ENCODE assay signal across 11 cellular contexts in genomic region chr4:5052424-5052702, GRCh38. TPM values are rescaled to one million over a fixed set of nuclear protein-coding genes. Genes with fewer than 3 reads are reported as not detected.
DNase-seq lines count a peak whose midpoint lies in the region; ATAC-seq and TF ChIP-seq lines count a peak whose summit lies in the region.
"Had no signal": no experiment of that assay in that cellular context is flagged by ENCODE, and none has a peak within 500 bp of the region (broad histone marks: within the 10 kb centered on the region; RNA-seq: fewer than 3 reads in every experiment).

No MANE protein-coding gene starts in this region.

- no peak overlapping the region for H3K27ac Mint-ChIP-seq in activated T-cell treated with anti-CD3 and anti-CD28 coated beads, Interleukin-2, amount 50 U/mL, for 24 hours
- no peak overlapping the region for H3K27ac Mint-ChIP-seq in activated naive CD8-positive, alpha-beta T cell treated with anti-CD3 and anti-CD28 coated beads for 36 hours
- peak overlapping the region in 1 of 6 donors; percentile 5 for H3K27ac Mint-ChIP-seq in immature natural killer cell

- H3K4me3 Mint-ChIP-seq in activated T-cell treated with anti-CD3 and anti-CD28 coated beads, Interleukin-2, amount 50 U/mL, for 4 hours: peak overlapping the region; percentile 38
- no peak overlapping the region for H3K4me3 Mint-ChIP-seq in activated T-cell treated with anti-CD3 and anti-CD28 coated beads, Interleukin-2, amount 50 U/mL, for 24 hours
- H3K4me3 Mint-ChIP-seq in activated naive CD8-positive, alpha-beta T cell treated with anti-CD3 and anti-CD28 coated beads for 36 hours: peak overlapping the region; percentile 32
- H3K4me3 Mint-ChIP-seq in immature natural killer cell: peak overlapping the region; percentile 39 to 92 (median 63)

- H3K9me3 ChIP-seq in subcutaneous abdominal adipose tissue (ENCODE audit: control insufficient read depth in 5 of 5, low read length in 5 of 5) (no peaks in the 10 kb centered on the region), spleen (no peaks in the 10 kb centered on the region)
- H3K9me3 ChIP-seq: pancreas had no signal

- H3K36me3 ChIP-seq in subcutaneous abdominal adipose tissue (ENCODE audit: control insufficient read depth in 5 of 5, insufficient read depth in 5 of 5, low read length in 5 of 5): no peaks in the 10 kb centered on the region
- H3K36me3 ChIP-seq in spleen: no peaks in the 10 kb centered on the region
- H3K36me3 ChIP-seq: pancreas had no signal

- no peak for DNase-seq in activated T-cell treated with anti-CD3 and anti-CD28 coated beads, Interleukin-2, amount 50 U/mL, for 4 hours
- DNase-seq in activated T-cell treated with anti-CD3 and anti-CD28 coated beads, Interleukin-2, amount 50 U/mL, for 24 hours: no peak
- no peak for DNase-seq in activated naive CD8-positive, alpha-beta T cell treated with anti-CD3 and anti-CD28 coated beads for 36 hours
- no peak for DNase-seq in immature natural killer cell
- no peak for DNase-seq in NCI-H1092 (lab: John Stamatoyannopoulos, UW)
- no peak for DNase-seq in spleen
- DNase-seq: NCI-H2107, SHP77 had no signal

- no peak for TF ChIP-seq POLR2A in spleen (IDR thresholded peaks at IDR 0.05)

- H3K27me3 Mint-ChIP-seq in activated T-cell treated with anti-CD3 and anti-CD28 coated beads, Interleukin-2, amount 50 U/mL, for 4 hours (ENCODE audit: low read depth): peaks cover 52% of the 10 kb centered on the region
- peaks cover 60% of the 10 kb centered on the region for H3K27me3 Mint-ChIP-seq in activated T-cell treated with anti-CD3 and anti-CD28 coated beads, Interleukin-2, amount 50 U/mL, for 24 hours
- H3K27me3 Mint-ChIP-seq in activated naive CD8-positive, alpha-beta T cell treated with anti-CD3 and anti-CD28 coated beads for 36 hours: peaks cover 45% of the 10 kb centered on the region
- H3K27me3 Mint-ChIP-seq in immature natural killer cell (ENCODE audit: low read depth in 3 of 3): peaks cover 2 to 22% (median 4%) of the 10 kb centered on the region in 3 donors

- H3K27me3 ChIP-seq in subcutaneous abdominal adipose tissue (ENCODE audit: control insufficient read depth in 5 of 5, insufficient read depth in 4 of 5, low read length in 5 of 5): peaks cover 0 to 11% (median 0%) of the 10 kb centered on the region in 5 donors
- H3K27me3 ChIP-seq in spleen (replicated peaks in 1 of 7): peaks cover 0 to 60% (median 19%) of the 10 kb centered on the region in 7 donors
- H3K27me3 ChIP-seq: pancreas had no signal

- H3K4me1 ChIP-seq in subcutaneous abdominal adipose tissue (ENCODE audit: control insufficient read depth in 5 of 5, insufficient read depth in 5 of 5, low read length in 5 of 5) (peaks cover 2 to 25% (median 20%) of the 10 kb centered on the region in 5 donors), spleen (peaks cover 14 to 28% (median 21%) of the 10 kb centered on the region in 6 donors)

- peak overlapping the region in 1 of 5 donors; percentile 59 for H3K9ac ChIP-seq in subcutaneous abdominal adipose tissue (ENCODE audit: low read length in 5 of 5)

- H3K9me3 Mint-ChIP-seq in activated T-cell treated with anti-CD3 and anti-CD28 coated beads, Interleukin-2, amount 50 U/mL, for 4 hours: no peaks in the 10 kb centered on the region
- H3K9me3 Mint-ChIP-seq in activated T-cell treated with anti-CD3 and anti-CD28 coated beads, Interleukin-2, amount 50 U/mL, for 24 hours: no peaks in the 10 kb centered on the region
- no peaks in the 10 kb centered on the region for H3K9me3 Mint-ChIP-seq in activated naive CD8-positive, alpha-beta T cell treated with anti-CD3 and anti-CD28 coated beads for 36 hours
- no peaks in the 10 kb centered on the region for H3K9me3 Mint-ChIP-seq in immature natural killer cell

- H3K27ac ChIP-seq in subcutaneous abdominal adipose tissue (ENCODE audit: low read depth, low read length) (no peak overlapping the region), spleen (no peak overlapping the region)
- H3K27ac ChIP-seq: pancreas had no signal

- H3K4me3 ChIP-seq in subcutaneous abdominal adipose tissue (ENCODE audit: low read depth in 1 of 5, low read length in 5 of 5): peak overlapping the region; percentile 31 to 78 (median 76)
- H3K4me3 ChIP-seq in spleen: peak overlapping the region in 1 of 8 donors; percentile 68

- intact Hi-C loops in spleen (cut with DNase I; ENCODE audit: low total_unique reads): loop anchor here (5.0 kb wide), 1 partner anchor 60 kb away; no protein-coding TSS in a partner anchor

- no peak for TF ChIP-seq CTCF in spleen (IDR thresholded peaks at IDR 0.05 in 8 of 11, conservative IDR thresholded peaks at IDR 0.05 in 3 of 11)

- 21 to 54% (median 37%) methylated on average over 6 of the region's 6 CpGs for WGBS in spleen, 5 donors

- ATAC-seq in activated T-cell treated with anti-CD3 and anti-CD28 coated beads, Interleukin-2, amount 50 U/mL, for 4 hours: no peak
- ATAC-seq in HG03442 (IDR thresholded peaks at IDR 0.05; ENCODE audit: unreplicated experiment): no peak

- no peaks in the 10 kb centered on the region for H3K36me3 Mint-ChIP-seq in activated T-cell treated with anti-CD3 and anti-CD28 coated beads, Interleukin-2, amount 50 U/mL, for 4 hours (ENCODE audit: insufficient read depth)
- H3K36me3 Mint-ChIP-seq in activated T-cell treated with anti-CD3 and anti-CD28 coated beads, Interleukin-2, amount 50 U/mL, for 24 hours (ENCODE audit: low read depth): no peaks in the 10 kb centered on the region
- no peaks in the 10 kb centered on the region for H3K36me3 Mint-ChIP-seq in activated naive CD8-positive, alpha-beta T cell treated with anti-CD3 and anti-CD28 coated beads for 36 hours
- H3K36me3 Mint-ChIP-seq in immature natural killer cell: no peaks in the 10 kb centered on the region

- peaks cover 10% of the 10 kb centered on the region for H3K4me1 Mint-ChIP-seq in activated T-cell treated with anti-CD3 and anti-CD28 coated beads, Interleukin-2, amount 50 U/mL, for 4 hours (ENCODE audit: low read depth)
- H3K4me1 Mint-ChIP-seq in activated T-cell treated with anti-CD3 and anti-CD28 coated beads, Interleukin-2, amount 50 U/mL, for 24 hours (ENCODE audit: low read depth): peaks cover 11% of the 10 kb centered on the region
- peaks cover 8% of the 10 kb centered on the region for H3K4me1 Mint-ChIP-seq in activated naive CD8-positive, alpha-beta T cell treated with anti-CD3 and anti-CD28 coated beads for 36 hours
- H3K4me1 Mint-ChIP-seq in immature natural killer cell: peaks cover 19 to 22% of the 10 kb centered on the region in 2 donors

RNA-seq across cellular contexts. Expression of gene STK32B, which starts 1.1 kb away (rescaled TPM):
- not detected for total RNA-seq in activated T-cell treated with anti-CD3 and anti-CD28 coated beads, Interleukin-2, amount 50 U/mL, for 4 hours
- not detected for total RNA-seq in activated naive CD8-positive, alpha-beta T cell treated with anti-CD3 and anti-CD28 coated beads for 36 hours
- not detected for polyA plus RNA-seq in immature natural killer cell
- total RNA-seq in spleen: under 1 TPM; 0.26 to 0.87 (median 0.49) TPM
- polyA plus RNA-seq in spleen: under 1 TPM; 0.03 to 0.26 (median 0.17) TPM

RNA-seq across cellular contexts. Expression of gene CYTL1, which starts 33.1 kb away (rescaled TPM):
- not detected for total RNA-seq in activated T-cell treated with anti-CD3 and anti-CD28 coated beads, Interleukin-2, amount 50 U/mL, for 4 hours
- not detected for total RNA-seq in activated naive CD8-positive, alpha-beta T cell treated with anti-CD3 and anti-CD28 coated beads for 36 hours
- polyA plus RNA-seq in immature natural killer cell (10 to 100 TPM in 1 of 3 donors, 1 to 10 TPM in 1, under 1 TPM in 1; 0.91 to 13.5 (median 3.4) TPM), spleen (under 1 TPM; 0.22 to 0.30 (median 0.30) TPM)
- 1 to 10 TPM in 4 of 7 donors, not detected in 3; 1.1 to 1.4 (median 1.2) TPM for total RNA-seq in spleen
